In the genomic region with DNA sequence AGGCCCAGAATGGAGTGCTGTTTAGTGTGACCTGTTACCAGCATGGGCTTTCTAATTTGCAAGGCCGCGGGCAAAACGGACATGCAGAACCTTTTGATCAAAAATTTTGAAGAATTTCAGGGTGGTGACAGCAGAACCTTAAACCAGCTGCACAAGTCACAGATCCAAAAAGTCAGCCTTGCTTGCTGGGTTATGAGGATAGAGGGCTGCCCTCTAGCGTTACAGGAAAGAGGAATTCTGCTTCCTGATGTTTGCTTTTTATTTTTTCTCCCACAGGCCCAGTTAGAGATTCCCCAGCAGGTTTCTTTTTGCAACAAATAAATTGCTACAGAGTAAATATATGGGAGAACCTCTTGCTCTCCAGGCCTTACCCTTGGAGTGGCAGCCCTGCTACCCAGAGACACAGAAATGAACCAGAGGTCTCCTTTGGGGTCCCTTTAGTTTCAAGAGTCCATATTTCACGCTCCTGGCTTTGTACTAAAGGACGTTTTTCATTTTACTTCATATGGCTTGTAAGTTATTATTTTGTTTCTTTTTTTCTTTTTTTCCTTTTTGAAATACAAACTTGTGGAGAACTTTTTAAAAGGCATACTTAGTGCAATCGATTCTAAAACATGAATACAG, we compare ENCODE assay signal across 7 cellular contexts. TPM values are rescaled to one million over a fixed set of nuclear protein-coding genes. Genes with fewer than 3 reads are reported as not detected.
DNase-seq lines count a peak whose midpoint lies in the region; ATAC-seq and TF ChIP-seq lines count a peak whose summit lies in the region.

No MANE protein-coding gene starts in this region.

- H2AFZ ChIP-seq in parathyroid adenoma = no peak overlapping the region

- TF ChIP-seq CTCF in GM13977 (IDR thresholded peaks at IDR 0.05; ENCODE audit: extremely low read depth, insufficient read depth, missing control alignments) = peak; percentile 30
- peak; percentile 68 for TF ChIP-seq CTCF in epithelial cell of esophagus (IDR thresholded peaks at IDR 0.05; ENCODE audit: insufficient read depth, low read depth, low read length, missing control alignments)
- TF ChIP-seq CTCF in parathyroid adenoma (IDR thresholded peaks at IDR 0.05) = peak; percentile 42
- TF ChIP-seq CTCF in CD4-positive, alpha-beta T cell (IDR thresholded peaks at IDR 0.05) = no peak

- H3K27ac ChIP-seq in parathyroid adenoma = no peak overlapping the region
- no peak overlapping the region for H3K27ac ChIP-seq in CD4-positive, alpha-beta T cell (ENCODE audit: low read depth, low read length)

- intact Hi-C loops in CD4-positive, alpha-beta T cell (cut with DNase I, micrococcal nuclease) = no loop called here
- intact Hi-C loops in activated naive CD4-positive, alpha-beta T cell treated with anti-CD3 and anti-CD28 coated beads for 36 hours (cut with micrococcal nuclease) = loop anchor here (2.0 to 10.0 kb wide), 3 partner anchors 362 to 625 kb away; no protein-coding TSS in a partner anchor

- H3K27me3 ChIP-seq in parathyroid adenoma (ENCODE audit: control insufficient read depth, insufficient read depth, low read length) = no peaks in the 10 kb centered on the region
- peaks cover 36% of the 10 kb centered on the region for H3K27me3 ChIP-seq in CD4-positive, alpha-beta T cell (ENCODE audit: control insufficient read depth, insufficient read depth, low read length)

- H3K4me1 ChIP-seq in parathyroid adenoma = peaks cover 6% of the 10 kb centered on the region

- ATAC-seq in CD4-positive, alpha-beta T cell (ENCODE audit: poor library complexity) = no peak
- no peak for ATAC-seq in GM21526 (IDR thresholded peaks at IDR 0.05; ENCODE audit: low FRiP score, unreplicated experiment)

- in situ Hi-C loops in GM13977 (cut with MboI; ENCODE audit: low pct_unique_long_range_greater_than_20kb, low sequenced_read_pairs, unreplicated experiment) = no loop called here

- H3K4me3 Mint-ChIP-seq in CD4-positive, alpha-beta T cell = no peak overlapping the region
- no peak overlapping the region for H3K4me3 Mint-ChIP-seq in activated naive CD4-positive, alpha-beta T cell treated with anti-CD3 and anti-CD28 coated beads for 36 hours

- DNase-seq in GM13977 (ENCODE audit: low spot score) (no peak), NCI-H526 treated with DMSO at 0.1 percent for 48 hours (lab: John Stamatoyannopoulos, UW) (peak; percentile 20), epithelial cell of esophagus (ENCODE audit: low read depth) (peak; percentile 44)
- no peak for DNase-seq in CD4-positive, alpha-beta T cell
- no peak for DNase-seq in activated naive CD4-positive, alpha-beta T cell treated with anti-CD3 and anti-CD28 coated beads for 36 hours

- peaks cover 6% of the 10 kb centered on the region for H3K4me1 Mint-ChIP-seq in CD4-positive, alpha-beta T cell (ENCODE audit: low read depth)
- peaks cover 6% of the 10 kb centered on the region for H3K4me1 Mint-ChIP-seq in activated naive CD4-positive, alpha-beta T cell treated with anti-CD3 and anti-CD28 coated beads for 36 hours (ENCODE audit: low read depth)

- no peaks in the 10 kb centered on the region for H3K36me3 Mint-ChIP-seq in CD4-positive, alpha-beta T cell (ENCODE audit: low read depth)
- no peaks in the 10 kb centered on the region for H3K36me3 Mint-ChIP-seq in activated naive CD4-positive, alpha-beta T cell treated with anti-CD3 and anti-CD28 coated beads for 36 hours (ENCODE audit: low read depth)

- H3K36me3 ChIP-seq in parathyroid adenoma (ENCODE audit: control insufficient read depth, insufficient read depth, low read length) = no peaks in the 10 kb centered on the region

- no peak overlapping the region for H3K4me2 ChIP-seq in parathyroid adenoma (ENCODE audit: low read length)

- no peaks in the 10 kb centered on the region for H3K79me2 ChIP-seq in parathyroid adenoma

- H3K27me3 Mint-ChIP-seq in CD4-positive, alpha-beta T cell = peaks cover 37% of the 10 kb centered on the region
- H3K27me3 Mint-ChIP-seq in activated naive CD4-positive, alpha-beta T cell treated with anti-CD3 and anti-CD28 coated beads for 36 hours (ENCODE audit: low read depth) = peaks cover 26% of the 10 kb centered on the region

- H3K27ac Mint-ChIP-seq in CD4-positive, alpha-beta T cell = no peak overlapping the region
- no peak overlapping the region for H3K27ac Mint-ChIP-seq in activated naive CD4-positive, alpha-beta T cell treated with anti-CD3 and anti-CD28 coated beads for 36 hours

- no peaks in the 10 kb centered on the region for H3K9me3 ChIP-seq in parathyroid adenoma (ENCODE audit: control insufficient read depth, low read length)
- no peaks in the 10 kb centered on the region for H3K9me3 ChIP-seq in CD4-positive, alpha-beta T cell (ENCODE audit: control insufficient read depth, low read length)

- POLR2A ChIA-PET in CD4-positive, alpha-beta T cell (lab: Charles Lee) = no interaction called here

- CTCF ChIA-PET in CD4-positive, alpha-beta T cell (lab: Charles Lee) = no interaction called here
- CTCF ChIA-PET in activated naive CD4-positive, alpha-beta T cell treated with anti-CD3 and anti-CD28 coated beads for 36 hours (lab: Charles Lee) = no interaction called here

- H3K9ac ChIP-seq in parathyroid adenoma = no peak overlapping the region

- H3K4me3 ChIP-seq in epithelial cell of esophagus (ENCODE audit: low read length) (no peak overlapping the region), parathyroid adenoma (ENCODE audit: low read depth, low read length) (no peak overlapping the region)

- no peaks in the 10 kb centered on the region for H3K9me3 Mint-ChIP-seq in CD4-positive, alpha-beta T cell
- H3K9me3 Mint-ChIP-seq in activated naive CD4-positive, alpha-beta T cell treated with anti-CD3 and anti-CD28 coated beads for 36 hours = no peaks in the 10 kb centered on the region

RNA-seq across cellular contexts. Expression of a gene that starts 3.4 kb away (rescaled TPM):
- not detected for total RNA-seq in CD4-positive, alpha-beta T cell
- not detected for total RNA-seq in activated naive CD4-positive, alpha-beta T cell treated with anti-CD3 and anti-CD28 coated beads for 36 hours

Comparison
In these comparisons a context has a peak if more than half of its experiments do, and no peak if none do; other contexts are left out.
1. DNase-seq: peak in NCI-H526 treated with DMSO at 0.1 percent for 48 hours (single experiment) and epithelial cell of esophagus (single experiment); none in GM13977 (single experiment), CD4-positive, alpha-beta T cell (0 of 10) and activated naive CD4-positive, alpha-beta T cell treated with anti-CD3 and anti-CD28 coated beads for 36 hours (single experiment).